8 cellular contexts compared by ENCODE assay signal in genomic region chr6:157317129-157317814, GRCh38. TPM values are rescaled to one million over a fixed set of nuclear protein-coding genes. Genes with fewer than 3 reads are reported as not detected.
DNase-seq lines count a peak whose midpoint lies in the region; ATAC-seq and TF ChIP-seq lines count a peak whose summit lies in the region.

No MANE protein-coding gene starts in this region.

- H3K9me3 Mint-ChIP-seq in activated naive CD4-positive, alpha-beta T cell treated with anti-CD3 and anti-CD28 coated beads, Interleukin-2, amount 50 U/mL, for 24 hours: no peaks in the 10 kb centered on the region
- no peaks in the 10 kb centered on the region for H3K9me3 Mint-ChIP-seq in stimulated activated memory B cell treated with anti-CD40 and anti-IgM and Interleukin-4, amounts not matched to agents 10 μg/mL and 1 μg/mL and 100 μg/mL, for 72 hours

- no peak for TF ChIP-seq CTCF in heart right ventricle (IDR thresholded peaks at IDR 0.05)

- peaks cover 0 to 91% (median 18%) of the 10 kb centered on the region in 9 donors for H3K36me3 ChIP-seq in heart right ventricle

- no peaks in the 10 kb centered on the region for H3K9me3 ChIP-seq in heart right ventricle

- H3K4me3 ChIP-seq in heart right ventricle: no peak overlapping the region

- intact Hi-C loops in heart right ventricle (cut with DNase I): loop anchor here in 9 of 10 donors (2.0 to 10.0 kb wide), 11 partner anchors 65 to 748 kb away; partner anchors contain the start of gene ZDHHC14 (in 1 of the 9)

- peaks cover 11% of the 10 kb centered on the region for H3K36me3 Mint-ChIP-seq in activated naive CD4-positive, alpha-beta T cell treated with anti-CD3 and anti-CD28 coated beads, Interleukin-2, amount 50 U/mL, for 24 hours
- peaks cover 39% of the 10 kb centered on the region for H3K36me3 Mint-ChIP-seq in stimulated activated memory B cell treated with anti-CD40 and anti-IgM and Interleukin-4, amounts not matched to agents 10 μg/mL and 1 μg/mL and 100 μg/mL, for 72 hours

- ATAC-seq in heart right ventricle: peak; percentile 53 to 94 (median 82)
- ATAC-seq in stimulated activated memory B cell treated with anti-CD40 and anti-IgM and Interleukin-4, amounts not matched to agents 10 μg/mL and 1 μg/mL and 100 μg/mL, for 72 hours: no peak
- no peak for ATAC-seq in HG02642 (IDR thresholded peaks at IDR 0.05; ENCODE audit: poor library complexity, unreplicated experiment)
- no peak for ATAC-seq in GM21786 (IDR thresholded peaks at IDR 0.05; ENCODE audit: unreplicated experiment)

- H3K4me1 ChIP-seq in heart right ventricle: peaks cover 3 to 41% (median 31%) of the 10 kb centered on the region in 9 donors

- H3K27ac ChIP-seq in heart right ventricle: peak overlapping the region in 7 of 10 donors; percentile 4 to 78 (median 66)

- H3K27me3 ChIP-seq in heart right ventricle: no peaks in the 10 kb centered on the region

- no peaks in the 10 kb centered on the region for H3K27me3 Mint-ChIP-seq in activated naive CD4-positive, alpha-beta T cell treated with anti-CD3 and anti-CD28 coated beads, Interleukin-2, amount 50 U/mL, for 24 hours
- no peaks in the 10 kb centered on the region for H3K27me3 Mint-ChIP-seq in stimulated activated memory B cell treated with anti-CD40 and anti-IgM and Interleukin-4, amounts not matched to agents 10 μg/mL and 1 μg/mL and 100 μg/mL, for 72 hours

- DNase-seq in H4 (ENCODE audit: low spot score) (peak; percentile 71), heart right ventricle (peak; percentile 38 to 71), NCI-H1092 treated with DMSO at 0.1 percent for 48 hours (lab: John Stamatoyannopoulos, UW) (no peak), occipital lobe (lab: John Stamatoyannopoulos, UW) (no peak)

- peak overlapping the region; percentile 52 for H3K27ac Mint-ChIP-seq in activated naive CD4-positive, alpha-beta T cell treated with anti-CD3 and anti-CD28 coated beads, Interleukin-2, amount 50 U/mL, for 24 hours
- peak overlapping the region; percentile 13 for H3K27ac Mint-ChIP-seq in stimulated activated memory B cell treated with anti-CD40 and anti-IgM and Interleukin-4, amounts not matched to agents 10 μg/mL and 1 μg/mL and 100 μg/mL, for 72 hours

- 18 to 27% methylated on average over 4 of the region's 4 CpGs for WGBS in heart right ventricle, 2 donors

- no peak overlapping the region for H3K4me3 Mint-ChIP-seq in activated naive CD4-positive, alpha-beta T cell treated with anti-CD3 and anti-CD28 coated beads, Interleukin-2, amount 50 U/mL, for 24 hours
- H3K4me3 Mint-ChIP-seq in stimulated activated memory B cell treated with anti-CD40 and anti-IgM and Interleukin-4, amounts not matched to agents 10 μg/mL and 1 μg/mL and 100 μg/mL, for 72 hours: no peak overlapping the region

- H3K4me1 Mint-ChIP-seq in activated naive CD4-positive, alpha-beta T cell treated with anti-CD3 and anti-CD28 coated beads, Interleukin-2, amount 50 U/mL, for 24 hours: peaks cover 19% of the 10 kb centered on the region
- H3K4me1 Mint-ChIP-seq in stimulated activated memory B cell treated with anti-CD40 and anti-IgM and Interleukin-4, amounts not matched to agents 10 μg/mL and 1 μg/mL and 100 μg/mL, for 72 hours: peaks cover 6% of the 10 kb centered on the region

RNA-seq across cellular contexts. Expression of gene TMEM242, which starts 6.0 kb away (rescaled TPM):
- 5.3 and 9.4 TPM in 2 replicates for total RNA-seq in H4 (2014; rRNA removed; shearing (Covaris generic))
- total RNA-seq in heart right ventricle (10 to 100 TPM; 12.5 to 18.7 (median 16.7) TPM), occipital lobe (11.1 TPM)
- polyA plus RNA-seq in heart right ventricle: 10 to 100 TPM in 1 of 2 donors, 1 to 10 TPM in 1; 8.9 to 14.2 TPM

Comparison
In these comparisons a context has a peak if more than half of its experiments do, and no peak if none do; other contexts are left out.
1. DNase-seq: peak in H4 (single experiment) and heart right ventricle (2 of 2); none in NCI-H1092 treated with DMSO at 0.1 percent for 48 hours (single experiment) and occipital lobe (single experiment).
2. ATAC-seq: peak in heart right ventricle (8 of 8); none in stimulated activated memory B cell treated with anti-CD40 and anti-IgM and Interleukin-4, amounts not matched to agents 10 μg/mL and 1 μg/mL and 100 μg/mL, for 72 hours (single experiment), HG02642 (single experiment) and GM21786 (single experiment).